ENCODE assay signal across 23 cellular contexts in genomic region chr5:10209004-10209403, GRCh38. TPM values are rescaled to one million over a fixed set of nuclear protein-coding genes. Genes with fewer than 3 reads are reported as not detected.
A peak's percentile ranks its signal among the peaks of the same experiment; 100 is the strongest.
DNase-seq lines count a peak whose midpoint lies in the region; ATAC-seq, FAIRE-seq and TF ChIP-seq lines count a peak whose summit lies in the region.
"Had no signal": no experiment of that assay in that cellular context is flagged by ENCODE, and none has a peak within 500 bp of the region (broad histone marks: within the 10 kb centered on the region; RNA-seq: fewer than 3 reads in every experiment).

No MANE protein-coding gene starts in this region.

- H3K27ac ChIP-seq in VCaP, result peak overlapping the region; percentile 53
- H3K27ac ChIP-seq: BLaER1 had no signal

- no peak overlapping the region for H3K27ac Mint-ChIP-seq in natural killer cell treated with Interleukin-12 subunit alpha and Interleukin-12 subunit beta and Interleukin-15 and Interleukin-18, amount 100 ng/mL, for 72 hours
- H3K27ac Mint-ChIP-seq: CD14-positive monocyte; CD4-positive, alpha-beta memory T cell; CD8-positive, alpha-beta memory T cell had no signal

- H3K4me3 Mint-ChIP-seq in natural killer cell treated with Interleukin-12 subunit alpha and Interleukin-12 subunit beta and Interleukin-15 and Interleukin-18, amount 100 ng/mL, for 72 hours, result no peak overlapping the region
- H3K4me3 Mint-ChIP-seq: CD14-positive monocyte; CD4-positive, alpha-beta memory T cell; CD4-positive, CD25-positive, alpha-beta regulatory T cell; CD8-positive, alpha-beta memory T cell had no signal

- FAIRE-seq in GM19239 (lab: Jason Lieb, UNC), result peak; percentile 8
- FAIRE-seq: GM12891 had no signal

- intact Hi-C loops in left cardiac atrium (cut with DNase I), result no loop called here

- no peak for TF ChIP-seq CTCF in VCaP (conservative IDR thresholded peaks at IDR 0.05)

- H3K27me3 Mint-ChIP-seq in natural killer cell treated with Interleukin-12 subunit alpha and Interleukin-12 subunit beta and Interleukin-15 and Interleukin-18, amount 100 ng/mL, for 72 hours, result no peaks in the 10 kb centered on the region
- H3K27me3 Mint-ChIP-seq: CD4-positive, alpha-beta memory T cell; CD4-positive, CD25-positive, alpha-beta regulatory T cell; CD8-positive, alpha-beta memory T cell had no signal

- no peaks in the 10 kb centered on the region for H3K4me1 Mint-ChIP-seq in natural killer cell treated with Interleukin-12 subunit alpha and Interleukin-12 subunit beta and Interleukin-15 and Interleukin-18, amount 100 ng/mL, for 72 hours (ENCODE audit: low read depth in 2 of 2)
- H3K4me1 Mint-ChIP-seq: CD14-positive monocyte; CD4-positive, alpha-beta memory T cell; CD4-positive, CD25-positive, alpha-beta regulatory T cell; CD8-positive, alpha-beta memory T cell had no signal

- DNase-seq in GM19239 (ENCODE audit: insufficient read length, low spot score) (no peak), cerebellar nuclear complex (lab: John Stamatoyannopoulos, UW) (no peak), left cardiac atrium (no peak)
- no peak for DNase-seq in natural killer cell treated with Interleukin-12 subunit alpha and Interleukin-12 subunit beta and Interleukin-15 and Interleukin-18, amount 100 ng/mL, for 72 hours (ENCODE audit: low spot score)
- DNase-seq: 8988T; ACHN; BE2C; C1 segment of cervical spinal cord; CD4-positive, alpha-beta memory T cell; CD4-positive, CD25-positive, alpha-beta regulatory T cell; CD8-positive, alpha-beta memory T cell; COR-L47; DMS 273 treated with DMSO at 0.1 percent for 48 hours; DMS153; DMS53; DMS79; DND-41; EL; GF-D8 had no signal

- H3K9me3 Mint-ChIP-seq in natural killer cell treated with Interleukin-12 subunit alpha and Interleukin-12 subunit beta and Interleukin-15 and Interleukin-18, amount 100 ng/mL, for 72 hours, result no peaks in the 10 kb centered on the region
- H3K9me3 Mint-ChIP-seq: CD8-positive, alpha-beta memory T cell had no signal

- ATAC-seq in natural killer cell treated with Interleukin-12 subunit alpha and Interleukin-12 subunit beta and Interleukin-15 and Interleukin-18, amount 100 ng/mL, for 72 hours, result no peak
- ATAC-seq in left cardiac atrium, result no peak

- H3K36me3 Mint-ChIP-seq in natural killer cell treated with Interleukin-12 subunit alpha and Interleukin-12 subunit beta and Interleukin-15 and Interleukin-18, amount 100 ng/mL, for 72 hours, result no peaks in the 10 kb centered on the region

RNA-seq across cellular contexts. Expression of gene ATPSCKMT, which starts 40.7 kb away (rescaled TPM):
- 10 to 100 TPM; 20.5 to 40.9 TPM for total RNA-seq in natural killer cell treated with Interleukin-12 subunit alpha and Interleukin-12 subunit beta and Interleukin-15 and Interleukin-18, amount 100 ng/mL, for 72 hours
- 10 to 100 TPM; 10.6 to 19.3 TPM for total RNA-seq in left cardiac atrium

RNA-seq across cellular contexts. Expression of gene CCT5, which starts 41.1 kb away (rescaled TPM):
- total RNA-seq in natural killer cell treated with Interleukin-12 subunit alpha and Interleukin-12 subunit beta and Interleukin-15 and Interleukin-18, amount 100 ng/mL, for 72 hours, result 100 to 1,000 TPM; 311 to 417 TPM
- 100 to 1,000 TPM; 106 to 117 TPM for total RNA-seq in left cardiac atrium
